1 cellular context compared by ENCODE assay signal in the genomic region with DNA sequence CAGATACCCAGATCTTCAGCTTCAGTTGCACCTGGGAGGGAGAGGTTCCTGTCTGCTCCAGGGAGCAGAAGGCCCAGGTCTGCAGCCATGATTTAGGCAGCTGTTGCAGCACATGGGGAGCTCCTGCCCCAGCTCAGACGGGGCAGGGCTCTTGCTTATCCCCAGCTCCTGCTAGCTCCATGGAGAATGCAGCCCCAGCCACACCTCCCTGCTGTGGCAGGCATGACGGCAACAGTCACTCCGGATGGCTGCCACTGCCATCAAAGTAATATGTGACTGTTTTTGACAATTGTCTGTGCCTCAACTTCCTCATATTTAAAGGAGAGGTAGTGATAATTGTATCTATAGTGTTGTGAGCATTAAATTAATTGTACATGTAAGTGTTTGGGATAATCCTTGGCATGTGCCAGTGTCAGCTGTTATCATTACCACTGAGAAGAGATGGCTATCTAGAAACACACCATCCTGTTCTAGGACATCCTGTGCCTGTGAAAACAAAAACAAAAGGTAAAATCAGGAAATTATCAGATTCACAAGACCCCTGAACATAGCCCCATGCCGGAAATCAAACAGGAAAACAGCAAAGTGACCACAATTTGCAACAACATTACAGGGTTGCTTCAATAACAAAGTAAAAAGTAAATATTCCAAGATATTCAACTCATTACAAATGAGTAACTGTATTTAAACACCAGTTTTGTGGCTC.
A peak's percentile ranks its signal among the peaks of the same experiment; 100 is the strongest.
TF ChIP-seq lines count a peak whose summit lies in the region.

No MANE protein-coding gene starts in this region.

TF ChIP-seq in endothelial cell of umbilical vein, 7 proteins besides CTCF, POLR2A, EP300 and RAD21:
- peak; percentile 62 for TF ChIP-seq JUN (IDR thresholded peaks at IDR 0.05; ENCODE audit: borderline replicate concordance, insufficient read depth, insufficient read length, low read depth)
- no peak for TF ChIP-seq MYC (IDR thresholded peaks at IDR 0.05; ENCODE audit: low read depth, low read length)
- peak; percentile 60 for TF ChIP-seq POLR2AphosphoS5 (IDR thresholded peaks at IDR 0.05; ENCODE audit: insufficient read depth, low read depth, low read length)
- TF ChIP-seq GATA2 (IDR thresholded peaks at IDR 0.05; ENCODE audit: insufficient read depth, insufficient read length, low read depth, low read length): peak; percentile 99
